ENCODE assay signal across 1 cellular context in the genomic region with DNA sequence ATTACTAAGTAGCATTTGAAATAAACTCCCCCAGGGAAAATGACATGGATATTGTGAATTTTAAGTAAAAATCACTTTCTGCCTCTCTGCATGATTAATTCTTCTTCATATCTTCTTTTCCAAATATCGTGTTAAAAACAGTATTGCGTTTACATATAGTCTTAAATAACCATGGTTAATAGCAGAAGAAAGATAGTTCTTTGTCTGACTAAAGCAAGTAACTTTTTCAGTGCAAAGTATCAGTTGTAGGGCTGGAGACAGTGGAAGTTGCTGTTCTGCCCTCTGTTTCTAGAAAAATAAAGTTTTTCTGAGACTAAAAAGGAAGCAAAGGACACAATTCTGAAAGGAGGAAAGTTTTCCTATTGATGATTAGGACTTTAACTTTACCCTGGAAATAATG.
TF ChIP-seq lines count a peak whose summit lies in the region.

No MANE protein-coding gene starts in this region.

TF ChIP-seq in SK-N-SH treated with all-trans-retinoic acid at 6 μM for 48 hours, 23 proteins besides CTCF, POLR2A, EP300 and RAD21 (continued from another document):
- TF ChIP-seq, protein P1, sequence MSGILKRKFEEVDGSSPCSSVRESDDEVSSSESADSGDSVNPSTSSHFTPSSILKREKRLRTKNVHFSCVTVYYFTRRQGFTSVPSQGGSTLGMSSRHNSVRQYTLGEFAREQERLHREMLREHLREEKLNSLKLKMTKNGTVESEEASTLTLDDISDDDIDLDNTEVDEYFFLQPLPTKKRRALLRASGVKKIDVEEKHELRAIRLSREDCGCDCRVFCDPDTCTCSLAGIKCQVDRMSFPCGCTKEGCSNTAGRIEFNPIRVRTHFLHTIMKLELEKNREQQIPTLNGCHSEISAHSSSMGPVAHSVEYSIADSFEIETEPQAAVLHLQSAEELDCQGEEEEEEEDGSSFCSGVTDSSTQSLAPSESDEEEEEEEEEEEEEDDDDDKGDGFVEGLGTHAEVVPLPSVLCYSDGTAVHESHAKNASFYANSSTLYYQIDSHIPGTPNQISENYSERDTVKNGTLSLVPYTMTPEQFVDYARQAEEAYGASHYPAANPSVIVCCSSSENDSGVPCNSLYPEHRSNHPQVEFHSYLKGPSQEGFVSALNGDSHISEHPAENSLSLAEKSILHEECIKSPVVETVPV (CRISPR knock-in tag; IDR thresholded peaks at IDR 0.05) = no peak
- no peak for TF ChIP-seq TOX (CRISPR knock-in tag; IDR thresholded peaks at IDR 0.05; ENCODE audit: borderline replicate concordance)
